In the genomic region with DNA sequence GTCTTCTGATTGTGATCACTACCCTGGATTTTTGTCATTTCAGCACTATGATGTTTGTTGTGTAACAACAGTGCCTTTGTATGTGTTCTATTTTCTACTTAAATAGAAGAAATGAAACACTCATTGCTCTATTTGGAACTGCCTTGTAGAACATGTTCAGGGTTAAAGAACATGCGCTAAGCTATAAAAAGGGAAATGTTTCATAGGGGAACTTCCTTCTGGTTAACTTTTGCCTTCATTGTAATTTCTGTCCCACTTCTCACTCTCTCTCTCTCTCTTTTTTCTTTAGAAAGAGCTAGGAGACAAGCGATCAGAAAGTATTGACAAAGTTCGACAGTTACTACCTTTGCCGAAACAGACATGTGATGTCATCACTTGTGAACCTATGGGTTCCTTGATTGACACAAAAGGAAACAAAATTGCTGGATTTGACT, we compare ENCODE assay signal across 10 cellular contexts. TPM values are rescaled to one million over a fixed set of nuclear protein-coding genes. Genes with fewer than 3 reads are reported as not detected.
DNase-seq lines count a peak whose midpoint lies in the region; ATAC-seq lines count a peak whose summit lies in the region.
"Had no signal": no experiment of that assay in that cellular context is flagged by ENCODE, and none has a peak within 500 bp of the region (broad histone marks: within the 10 kb centered on the region; RNA-seq: fewer than 3 reads in every experiment).

P2RY12 (minus strand) TSS at position 13 of the 434 bp plus-strand sequence. CDS start 45,908 bp downstream, outside the sequence.

- H3K27ac ChIP-seq in substantia nigra (ENCODE audit: low read depth, low read length, poor library complexity, severe bottlenecking): peak within 1 kb of the TSS; percentile 43

- H3K36me3 Mint-ChIP-seq in stimulated activated effector memory CD8-positive, alpha-beta T cell treated with anti-CD3 and anti-CD28 coated beads, Interleukin-12 subunit alpha, Interleukin-12 subunit beta, amount 100 ng/mL, for 72 hours: peaks cover 7% of the 10 kb centered on the region

- DNase-seq in substantia nigra (lab: John Stamatoyannopoulos, UW) (no peak), NCI-H69 (lab: John Stamatoyannopoulos, UW) (no peak), NCI-H146 (lab: John Stamatoyannopoulos, UW) (no peak)
- no peak for DNase-seq in stimulated activated effector memory CD8-positive, alpha-beta T cell treated with anti-CD3 and anti-CD28 coated beads, Interleukin-12 subunit alpha, Interleukin-12 subunit beta, amount 100 ng/mL, for 72 hours (ENCODE audit: low spot score in 2 of 2)

- H3K27ac Mint-ChIP-seq in stimulated activated effector memory CD8-positive, alpha-beta T cell treated with anti-CD3 and anti-CD28 coated beads, Interleukin-12 subunit alpha, Interleukin-12 subunit beta, amount 100 ng/mL, for 72 hours: no peak within 1 kb of the TSS
- H3K27ac Mint-ChIP-seq: activated T-helper 1 cell treated with anti-CD3 and anti-CD28 coated beads, Interleukin-12 subunit alpha, Interleukin-12 subunit beta, Interleukin-2, Interleukin-4 antibody, amounts not matched to agents 30 ng/mL and 10 ng/mL and 1 ng/mL, durations not matched to agents 14 hours and 24 hours and 36 hours had no signal

- no peak within 1 kb of the TSS for H3K4me3 Mint-ChIP-seq in stimulated activated effector memory CD8-positive, alpha-beta T cell treated with anti-CD3 and anti-CD28 coated beads, Interleukin-12 subunit alpha, Interleukin-12 subunit beta, amount 100 ng/mL, for 72 hours
- H3K4me3 Mint-ChIP-seq: activated T-helper 1 cell treated with anti-CD3 and anti-CD28 coated beads, Interleukin-12 subunit alpha, Interleukin-12 subunit beta, Interleukin-2, Interleukin-4 antibody, amounts not matched to agents 30 ng/mL and 10 ng/mL and 1 ng/mL, durations not matched to agents 14 hours and 24 hours and 36 hours had no signal

- no peaks in the 10 kb centered on the region for H3K9me3 Mint-ChIP-seq in stimulated activated effector memory CD8-positive, alpha-beta T cell treated with anti-CD3 and anti-CD28 coated beads, Interleukin-12 subunit alpha, Interleukin-12 subunit beta, amount 100 ng/mL, for 72 hours
- H3K9me3 Mint-ChIP-seq: activated T-helper 1 cell treated with anti-CD3 and anti-CD28 coated beads, Interleukin-12 subunit alpha, Interleukin-12 subunit beta, Interleukin-2, Interleukin-4 antibody, amounts not matched to agents 30 ng/mL and 10 ng/mL and 1 ng/mL, durations not matched to agents 14 hours and 24 hours and 36 hours had no signal

- peaks cover 5% of the 10 kb centered on the region for H3K4me1 Mint-ChIP-seq in stimulated activated effector memory CD8-positive, alpha-beta T cell treated with anti-CD3 and anti-CD28 coated beads, Interleukin-12 subunit alpha, Interleukin-12 subunit beta, amount 100 ng/mL, for 72 hours

- ATAC-seq in GM19351 (IDR thresholded peaks at IDR 0.05; ENCODE audit: unreplicated experiment): peak; percentile 48
- ATAC-seq in HG03196 (IDR thresholded peaks at IDR 0.05; ENCODE audit: unreplicated experiment): peak; percentile 36
- peak; percentile 22 for ATAC-seq in esophagus mucosa
- no peak for ATAC-seq in stimulated activated effector memory CD8-positive, alpha-beta T cell treated with anti-CD3 and anti-CD28 coated beads, Interleukin-12 subunit alpha, Interleukin-12 subunit beta, amount 100 ng/mL, for 72 hours
- no peak for ATAC-seq in HG03521 (IDR thresholded peaks at IDR 0.05; ENCODE audit: unreplicated experiment)

RNA-seq across cellular contexts. Expression of gene P2RY12, which starts in this region (rescaled TPM):
- total RNA-seq in esophagus mucosa: not detected
- total RNA-seq: activated T-helper 1 cell treated with anti-CD3 and anti-CD28 coated beads, Interleukin-12 subunit alpha, Interleukin-12 subunit beta, Interleukin-2, Interleukin-4 antibody, amounts not matched to agents 30 ng/mL and 10 ng/mL and 1 ng/mL, durations not matched to agents 14 hours and 24 hours and 36 hours; kidney epithelial cell had no signal

Comparison
In these comparisons a context has a peak if more than half of its experiments do, and no peak if none do; other contexts are left out.
1. Peak in ATAC-seq in esophagus mucosa; RNA of the gene not detected or under 1 TPM.
2. ATAC-seq: peak in GM19351 (single experiment) and HG03196 (single experiment); none in stimulated activated effector memory CD8-positive, alpha-beta T cell treated with anti-CD3 and anti-CD28 coated beads, Interleukin-12 subunit alpha, Interleukin-12 subunit beta, amount 100 ng/mL, for 72 hours (single experiment) and HG03521 (single experiment).